ENCODE assay signal across 9 cellular contexts in the genomic region with DNA sequence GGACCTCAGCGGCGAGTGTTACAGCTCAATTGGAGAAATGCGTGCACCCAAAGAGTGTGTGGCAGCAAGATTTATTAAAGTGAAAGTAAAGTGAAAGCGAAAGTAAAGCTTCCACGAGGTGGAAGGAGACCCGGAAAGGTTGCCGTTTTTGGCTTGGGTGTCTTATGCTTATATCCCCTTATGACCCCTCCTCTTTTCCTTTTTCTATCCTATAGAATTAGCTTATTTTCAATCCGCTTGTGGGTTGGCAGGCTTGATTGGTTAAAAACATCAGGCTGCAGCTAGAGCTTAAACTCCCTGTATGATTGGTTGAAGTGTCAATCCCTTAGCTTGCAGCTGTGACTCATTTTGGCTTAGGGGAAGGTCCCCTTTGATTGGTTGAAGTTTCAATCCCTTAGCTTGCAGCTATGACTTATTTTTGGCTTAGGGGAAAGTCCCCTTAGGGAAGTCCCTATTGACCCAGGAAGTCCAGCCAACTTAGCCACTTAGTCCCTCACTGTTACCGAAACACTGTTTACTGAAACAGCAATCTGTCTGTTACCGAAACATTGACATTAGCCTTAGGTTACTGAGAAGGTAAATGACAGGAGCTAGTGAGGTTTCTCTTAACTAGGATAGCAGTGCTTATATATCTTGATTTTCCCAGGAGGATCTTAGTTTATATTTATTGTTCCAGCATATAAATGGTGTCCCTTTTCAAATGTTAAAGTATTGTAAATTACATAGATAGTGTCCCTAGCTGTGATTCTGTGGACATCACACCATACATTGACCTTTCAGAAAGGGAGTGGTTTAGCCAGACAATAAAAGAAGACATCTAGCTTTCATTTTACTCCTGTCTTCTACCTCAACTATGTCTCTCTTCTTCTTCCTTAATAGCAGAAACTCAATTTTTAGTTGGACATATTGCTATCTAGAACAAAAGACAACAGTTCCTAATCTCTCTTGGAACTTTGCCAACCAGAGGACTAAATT.
DNase-seq lines count a peak whose midpoint lies in the region; ATAC-seq and TF ChIP-seq lines count a peak whose summit lies in the region.
"Had no signal": no experiment of that assay in that cellular context is flagged by ENCODE, and none has a peak within 500 bp of the region (broad histone marks: within the 10 kb centered on the region; RNA-seq: fewer than 3 reads in every experiment).

No MANE protein-coding gene starts in this region.

- peak overlapping the region; percentile 76 for H3K27ac Mint-ChIP-seq in activated T-cell treated with anti-CD3 and anti-CD28 coated beads, Interleukin-2, amount 50 U/mL, for 72 hours

- DNase-seq in A172 (ENCODE audit: low spot score) (peak; percentile 87), NCI-H748 (lab: John Stamatoyannopoulos, UW; ENCODE audit: unreplicated experiment) (peak; percentile 87), left ventricle myocardium inferior (no peak), NCI-H187 treated with DMSO at 0.1 percent for 48 hours (lab: John Stamatoyannopoulos, UW) (no peak)
- peak; percentile 47 to 49 for DNase-seq in activated T-cell treated with anti-CD3 and anti-CD28 coated beads, Interleukin-2, amount 50 U/mL, for 72 hours
- peak; percentile 11 to 14 for DNase-seq in stimulated activated CD4-positive, alpha-beta T cell treated with anti-CD3 and anti-CD28 coated beads, Interleukin-2, amount 100 ng/mL, for 48 hours

- peaks cover 4% of the 10 kb centered on the region for H3K27me3 Mint-ChIP-seq in activated T-cell treated with anti-CD3 and anti-CD28 coated beads, Interleukin-2, amount 50 U/mL, for 72 hours (ENCODE audit: low read depth)

- H3K4me3 Mint-ChIP-seq in activated T-cell treated with anti-CD3 and anti-CD28 coated beads, Interleukin-2, amount 50 U/mL, for 72 hours = peak overlapping the region; percentile 57 to 71
- H3K4me3 Mint-ChIP-seq: nephron had no signal

- TF ChIP-seq CTCF in left ventricle myocardium inferior (IDR thresholded peaks at IDR 0.05; ENCODE audit: borderline replicate concordance) = no peak

- peak; percentile 84 for ATAC-seq in GM18511 (IDR thresholded peaks at IDR 0.05; ENCODE audit: unreplicated experiment)
- peak; percentile 81 for ATAC-seq in HG02981 (IDR thresholded peaks at IDR 0.05; ENCODE audit: unreplicated experiment)
- peak; percentile 79 to 80 for ATAC-seq in activated T-cell treated with anti-CD3 and anti-CD28 coated beads, Interleukin-2, amount 50 U/mL, for 72 hours (replicated peaks in 1 of 2)

- H3K4me3 ChIP-seq in left ventricle myocardium inferior = peak overlapping the region; percentile 63

- H3K36me3 Mint-ChIP-seq in activated T-cell treated with anti-CD3 and anti-CD28 coated beads, Interleukin-2, amount 50 U/mL, for 72 hours (ENCODE audit: insufficient read depth in 2 of 2) = peaks cover 0 to 3% of the 10 kb centered on the region in 2 donors

- H3K9me3 ChIP-seq in left ventricle myocardium inferior (replicated peaks) = peaks cover 17% of the 10 kb centered on the region

- peaks cover 5% of the 10 kb centered on the region for H3K4me1 ChIP-seq in left ventricle myocardium inferior

- H3K9me3 Mint-ChIP-seq in activated T-cell treated with anti-CD3 and anti-CD28 coated beads, Interleukin-2, amount 50 U/mL, for 72 hours = peaks cover 0 to 2% of the 10 kb centered on the region in 2 donors

- H3K27me3 ChIP-seq in left ventricle myocardium inferior (ENCODE audit: low read depth) = no peaks in the 10 kb centered on the region

- peak overlapping the region; percentile 71 for H3K27ac ChIP-seq in left ventricle myocardium inferior (replicated peaks)

- H3K4me1 Mint-ChIP-seq in activated T-cell treated with anti-CD3 and anti-CD28 coated beads, Interleukin-2, amount 50 U/mL, for 72 hours (ENCODE audit: low read depth) = peaks cover 15% of the 10 kb centered on the region

- no peaks in the 10 kb centered on the region for H3K36me3 ChIP-seq in left ventricle myocardium inferior

- intact Hi-C loops in left ventricle myocardium inferior (cut with micrococcal nuclease) = no loop called here

Comparison
In these comparisons a context has a peak if more than half of its experiments do, and no peak if none do; other contexts are left out.
1. DNase-seq: peak in A172 (single experiment), NCI-H748 (single experiment), activated T-cell treated with anti-CD3 and anti-CD28 coated beads, Interleukin-2, amount 50 U/mL, for 72 hours (2 of 2) and stimulated activated CD4-positive, alpha-beta T cell treated with anti-CD3 and anti-CD28 coated beads, Interleukin-2, amount 100 ng/mL, for 48 hours (2 of 2); none in left ventricle myocardium inferior (single experiment) and NCI-H187 treated with DMSO at 0.1 percent for 48 hours (single experiment).
2. Peak in every context shown above with its lines, with median percentiles within 50 percentile points of each other: ATAC-seq.